Comparison of ENCODE assay signal across 8 cellular contexts in the genomic region with DNA sequence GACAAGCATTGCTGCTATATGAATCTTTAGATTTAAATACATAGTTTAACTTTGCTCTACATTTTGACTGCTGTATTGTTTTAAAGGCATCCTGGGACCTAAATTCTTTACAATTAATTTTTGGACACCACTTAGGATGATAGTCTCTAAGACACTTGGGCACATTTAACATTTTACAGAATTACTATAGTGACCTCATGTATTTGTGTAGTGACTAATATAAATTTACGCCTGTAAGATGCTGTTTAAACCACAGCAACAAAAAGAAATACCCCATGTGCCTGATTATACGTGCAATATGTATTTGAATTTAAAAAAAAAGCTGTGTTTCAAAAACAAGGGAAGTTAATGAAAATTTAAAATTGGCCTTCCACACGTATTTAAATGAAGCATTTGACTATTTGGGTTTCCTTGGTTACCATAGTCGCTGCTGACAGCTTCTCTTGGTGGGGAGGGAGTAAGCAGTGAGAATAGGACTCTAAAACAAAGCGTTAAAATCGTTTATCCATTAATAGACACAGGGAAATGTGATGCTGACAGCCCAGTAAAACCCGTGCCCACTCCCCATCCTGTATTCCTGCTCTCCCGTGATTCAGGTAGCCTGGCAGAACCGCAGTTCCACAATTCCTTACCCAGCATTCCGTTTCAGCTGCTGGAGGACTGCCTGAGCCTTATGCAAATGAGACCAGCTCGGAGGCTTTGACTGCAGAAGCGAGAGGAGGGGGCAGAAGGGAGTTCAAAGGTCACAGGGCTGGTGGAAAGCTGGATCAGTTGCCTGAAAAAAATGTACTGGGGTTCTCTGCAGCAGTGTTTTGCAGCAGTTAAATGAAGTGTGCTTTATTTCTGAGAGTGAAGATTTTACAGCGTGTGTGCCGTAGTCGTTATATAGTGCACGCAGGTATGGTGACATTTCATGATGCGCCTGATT.
A peak's percentile ranks its signal among the peaks of the same experiment; 100 is the strongest.
DNase-seq lines count a peak whose midpoint lies in the region; TF ChIP-seq lines count a peak whose summit lies in the region.

No MANE protein-coding gene starts in this region.

- in situ Hi-C loops in astrocyte of the spinal cord (cut with HindIII; ENCODE audit: low sequenced_read_pairs) = no loop called here

- no peak for TF ChIP-seq CTCF in astrocyte of the spinal cord (IDR thresholded peaks at IDR 0.05; ENCODE audit: low read depth, low read length)
- no peak for TF ChIP-seq CTCF in foreskin fibroblast (IDR thresholded peaks at IDR 0.05; ENCODE audit: low read depth, low read length)

- H3K36me3 ChIP-seq in skeletal muscle satellite cell (ENCODE audit: insufficient read depth, low read length) = no peaks in the 10 kb centered on the region

- peaks cover 7% of the 10 kb centered on the region for H3K4me1 ChIP-seq in skeletal muscle satellite cell (ENCODE audit: control insufficient read depth, insufficient read depth, low read length)

- no peaks in the 10 kb centered on the region for H3K9me3 ChIP-seq in skeletal muscle satellite cell (replicated peaks; ENCODE audit: low read length)

- H3K4me2 ChIP-seq in skeletal muscle satellite cell (ENCODE audit: low read length) = peak overlapping the region; percentile 92

- no peaks in the 10 kb centered on the region for H3K27me3 ChIP-seq in skeletal muscle satellite cell (ENCODE audit: control insufficient read depth, insufficient read depth, low read length)

- DNase-seq in COR-L47 (lab: John Stamatoyannopoulos, UW) (peak; percentile 87), NCI-H2081 treated with DMSO at 0.1 percent for 48 hours (lab: John Stamatoyannopoulos, UW) (peak; percentile 89), astrocyte of the spinal cord (ENCODE audit: low read depth, low spot score) (peak; percentile 53), iPS-NIHi7 (ENCODE audit: extremely low spot score) (peak; percentile 81), amniotic stem cell (lab: John Stamatoyannopoulos, UW) (no peak), foreskin fibroblast (no peak)
- DNase-seq in activated CD4-positive, alpha-beta T cell treated with anti-CD3 and anti-CD28 coated beads for 48 hours = no peak

- peak overlapping the region; percentile 43 for H3K4me3 ChIP-seq in astrocyte of the spinal cord (ENCODE audit: low read depth, low read length)
- H3K4me3 ChIP-seq in skeletal muscle satellite cell (ENCODE audit: low read length) = peak overlapping the region; percentile 62
- H3K4me3 ChIP-seq in foreskin fibroblast (ENCODE audit: low read depth in 1 of 2, low read length in 2 of 2) = no peak overlapping the region

- H3K9ac ChIP-seq in skeletal muscle satellite cell (ENCODE audit: low read depth, low read length) = no peak overlapping the region

Comparison
In these comparisons a context has a peak if more than half of its experiments do, and no peak if none do; other contexts are left out.
1. DNase-seq: peak in COR-L47 (single experiment), NCI-H2081 treated with DMSO at 0.1 percent for 48 hours (single experiment), astrocyte of the spinal cord (single experiment) and iPS-NIHi7 (single experiment); none in activated CD4-positive, alpha-beta T cell treated with anti-CD3 and anti-CD28 coated beads for 48 hours (single experiment), amniotic stem cell (single experiment) and foreskin fibroblast (0 of 2).
2. H3K4me3 ChIP-seq: peak in astrocyte of the spinal cord (single experiment) and skeletal muscle satellite cell (single experiment); none in foreskin fibroblast (0 of 2).